Comparison of ENCODE assay signal across 24 cellular contexts in the genomic region with DNA sequence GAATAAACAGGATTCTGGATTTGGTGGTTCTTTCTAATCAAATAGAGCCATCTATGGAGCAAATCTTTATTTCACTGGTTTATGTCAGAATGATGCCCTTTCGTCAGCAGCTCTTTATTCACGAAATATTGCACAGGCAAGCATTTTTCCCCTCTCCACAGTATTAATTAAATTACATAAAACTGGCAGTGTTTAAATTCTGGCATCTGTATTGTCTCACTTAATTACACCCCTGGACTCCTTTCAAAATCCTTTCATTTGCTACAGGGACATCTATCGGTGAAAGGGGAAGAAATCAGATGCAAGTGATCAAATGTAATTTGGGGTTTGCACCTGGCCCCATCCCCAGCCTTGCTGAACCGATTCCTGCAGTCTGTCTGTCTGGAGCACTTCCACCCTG.
DNase-seq lines count a peak whose midpoint lies in the region; ATAC-seq and TF ChIP-seq lines count a peak whose summit lies in the region.
"Had no signal": no experiment of that assay in that cellular context is flagged by ENCODE, and none has a peak within 500 bp of the region (broad histone marks: within the 10 kb centered on the region; RNA-seq: fewer than 3 reads in every experiment).

No MANE protein-coding gene starts in this region.

- H3K27me3 Mint-ChIP-seq in activated T-helper 2 cell treated with anti-CD3 and anti-CD28 coated beads, Interferon-gamma antibody, Interleukin-2, Interleukin-4, amounts not matched to agents 10 μg/mL and 5 μg/mL and 100 μg/mL, durations not matched to agents 14 hours and 24 hours and 36 hours (ENCODE audit: low read depth), result no peaks in the 10 kb centered on the region
- H3K27me3 Mint-ChIP-seq: CD4-positive, CD25-positive, alpha-beta regulatory T cell; T-cell had no signal

- H3K27ac ChIP-seq in esophagus muscularis mucosa (replicated peaks in 1 of 4), result no peak overlapping the region
- H3K27ac ChIP-seq: heart right ventricle, sigmoid colon, suprapubic skin had no signal

- TF ChIP-seq CTCF in BE2C (IDR thresholded peaks at IDR 0.05; ENCODE audit: low read depth, low read length), result peak; percentile 47
- TF ChIP-seq CTCF in LNCAP (IDR thresholded peaks at IDR 0.05), result peak; percentile 39; the same call in 1 of the 2 replicates
- no peak for TF ChIP-seq CTCF in esophagus muscularis mucosa (IDR thresholded peaks at IDR 0.05)

- H3K4me3 Mint-ChIP-seq in activated T-helper 2 cell treated with anti-CD3 and anti-CD28 coated beads, Interferon-gamma antibody, Interleukin-2, Interleukin-4, amounts not matched to agents 10 μg/mL and 5 μg/mL and 100 μg/mL, durations not matched to agents 14 hours and 24 hours and 36 hours (ENCODE audit: low read depth), result no peak overlapping the region
- H3K4me3 Mint-ChIP-seq: activated CD8-positive, alpha-beta T cell treated with anti-CD3 and anti-CD28 coated beads, Interleukin-2, amount 10 ng/mL, durations not matched to agents 7 days and 5 days; CD4-positive, CD25-positive, alpha-beta regulatory T cell; natural killer cell; T-cell had no signal

- H3K27ac Mint-ChIP-seq in activated T-helper 2 cell treated with anti-CD3 and anti-CD28 coated beads, Interferon-gamma antibody, Interleukin-2, Interleukin-4, amounts not matched to agents 10 μg/mL and 5 μg/mL and 100 μg/mL, durations not matched to agents 14 hours and 24 hours and 36 hours, result no peak overlapping the region
- H3K27ac Mint-ChIP-seq: activated CD8-positive, alpha-beta T cell treated with anti-CD3 and anti-CD28 coated beads, Interleukin-2, amount 10 ng/mL, durations not matched to agents 7 days and 5 days; CD4-positive, CD25-positive, alpha-beta regulatory T cell; natural killer cell; T-cell had no signal

- H3K36me3 Mint-ChIP-seq in activated T-helper 2 cell treated with anti-CD3 and anti-CD28 coated beads, Interferon-gamma antibody, Interleukin-2, Interleukin-4, amounts not matched to agents 10 μg/mL and 5 μg/mL and 100 μg/mL, durations not matched to agents 14 hours and 24 hours and 36 hours (ENCODE audit: low read depth), result no peaks in the 10 kb centered on the region
- H3K36me3 Mint-ChIP-seq: CD4-positive, CD25-positive, alpha-beta regulatory T cell; natural killer cell; T-cell had no signal

- no peak for TF ChIP-seq EP300 in esophagus muscularis mucosa (IDR thresholded peaks at IDR 0.05)

- TF ChIP-seq POLR2A in esophagus muscularis mucosa (IDR thresholded peaks at IDR 0.05; ENCODE audit: low read depth), result no peak

- no peaks in the 10 kb centered on the region for H3K4me1 Mint-ChIP-seq in activated T-helper 2 cell treated with anti-CD3 and anti-CD28 coated beads, Interferon-gamma antibody, Interleukin-2, Interleukin-4, amounts not matched to agents 10 μg/mL and 5 μg/mL and 100 μg/mL, durations not matched to agents 14 hours and 24 hours and 36 hours (ENCODE audit: low read depth)
- H3K4me1 Mint-ChIP-seq: CD4-positive, CD25-positive, alpha-beta regulatory T cell; natural killer cell; T-cell had no signal

- no peak for ATAC-seq in GM21825 (IDR thresholded peaks at IDR 0.05; ENCODE audit: unreplicated experiment)
- ATAC-seq: activated CD8-positive, alpha-beta T cell treated with anti-CD3 and anti-CD28 coated beads, Interleukin-2, amount 10 ng/mL, durations not matched to agents 7 days and 5 days; left lobe of liver; natural killer cell; T-cell had no signal

- DNase-seq in BE2C (peak; percentile 18), NCI-H748 (lab: John Stamatoyannopoulos, UW; ENCODE audit: unreplicated experiment) (peak; percentile 84), inferior parietal cortex (ENCODE audit: extremely low spot score) (peak; percentile 26), esophagus muscularis mucosa (ENCODE audit: extremely low spot score) (no peak)
- no peak for DNase-seq in activated T-helper 2 cell treated with anti-CD3 and anti-CD28 coated beads, Interferon-gamma antibody, Interleukin-2, Interleukin-4, amounts not matched to agents 10 μg/mL and 5 μg/mL and 100 μg/mL, durations not matched to agents 14 hours and 24 hours and 36 hours (ENCODE audit: low spot score)
- DNase-seq: activated CD4-positive, alpha-beta T cell treated with anti-CD3 and anti-CD28 coated beads for 1 hour; activated CD8-positive, alpha-beta T cell treated with anti-CD3 and anti-CD28 coated beads, Interleukin-2, amount 10 ng/mL, durations not matched to agents 7 days and 5 days; activated naive CD4-positive, alpha-beta T cell; CD4-positive, CD25-positive, alpha-beta regulatory T cell; dermis blood vessel endothelial cell; midbrain; MM.1S; natural killer cell; NCI-H510A; SHP77; sigmoid colon; stimulated activated CD4-positive, alpha-beta T cell treated with anti-CD3 and anti-CD28 coated beads, Interleukin-1b, Interleukin-23, amount 100 ng/mL, for 48 hours; T-cell had no signal

- H3K9me3 ChIP-seq in BE2C (no peaks in the 10 kb centered on the region), esophagus muscularis mucosa (no peaks in the 10 kb centered on the region)
- H3K9me3 ChIP-seq: HAP-1, suprapubic skin had no signal

- H3K4me3 ChIP-seq in BE2C (ENCODE audit: low read depth, low read length) (no peak overlapping the region), esophagus muscularis mucosa (no peak overlapping the region)
- H3K4me3 ChIP-seq: HAP-1, sigmoid colon, suprapubic skin had no signal

- H3K4me1 ChIP-seq in BE2C (peaks cover 8% of the 10 kb centered on the region; the same call in 1 of the 2 replicates), esophagus muscularis mucosa (no peaks in the 10 kb centered on the region)
- H3K4me1 ChIP-seq: HAP-1, heart right ventricle, sigmoid colon, suprapubic skin had no signal

- intact Hi-C loops in esophagus muscularis mucosa (cut with DNase I), result no loop called here
- intact Hi-C loops in activated T-helper 2 cell treated with anti-CD3 and anti-CD28 coated beads, Interferon-gamma antibody, Interleukin-2, Interleukin-4, amounts not matched to agents 10 μg/mL and 5 μg/mL and 100 μg/mL, durations not matched to agents 14 hours and 24 hours and 36 hours (cut with micrococcal nuclease), result no loop called here

- H3K9me3 Mint-ChIP-seq in activated T-helper 2 cell treated with anti-CD3 and anti-CD28 coated beads, Interferon-gamma antibody, Interleukin-2, Interleukin-4, amounts not matched to agents 10 μg/mL and 5 μg/mL and 100 μg/mL, durations not matched to agents 14 hours and 24 hours and 36 hours, result peaks cover 4% of the 10 kb centered on the region
- H3K9me3 Mint-ChIP-seq: natural killer cell had no signal

- WGBS in esophagus muscularis mucosa, result 37% methylated on average over 4 of the region's 4 CpGs

- no peaks in the 10 kb centered on the region for H3K27me3 ChIP-seq in BE2C
- no peaks in the 10 kb centered on the region for H3K27me3 ChIP-seq in esophagus muscularis mucosa
- H3K27me3 ChIP-seq: heart right ventricle, sigmoid colon, suprapubic skin had no signal

- no peaks in the 10 kb centered on the region for H3K36me3 ChIP-seq in BE2C
- no peaks in the 10 kb centered on the region for H3K36me3 ChIP-seq in esophagus muscularis mucosa
- H3K36me3 ChIP-seq: HAP-1, heart right ventricle, sigmoid colon, suprapubic skin had no signal

Comparison
In these comparisons a context has a peak if more than half of its experiments do, and no peak if none do; other contexts are left out.
1. DNase-seq: peak in BE2C (single experiment), NCI-H748 (single experiment) and inferior parietal cortex (single experiment); none in esophagus muscularis mucosa (single experiment) and activated T-helper 2 cell treated with anti-CD3 and anti-CD28 coated beads, Interferon-gamma antibody, Interleukin-2, Interleukin-4, amounts not matched to agents 10 μg/mL and 5 μg/mL and 100 μg/mL, durations not matched to agents 14 hours and 24 hours and 36 hours (single experiment).
2. CTCF ChIP-seq: peak in BE2C (single experiment) and LNCAP (single experiment); none in esophagus muscularis mucosa (0 of 3).